1 cellular context compared by ENCODE assay signal in genomic region chr5:43602818-43603534, GRCh38.
A peak's percentile ranks its signal among the peaks of the same experiment; 100 is the strongest.
TF ChIP-seq lines count a peak whose summit lies in the region.

Gene NNT, plus strand, starts transcription at chr5:43603180. Its CDS starts 6,016 bp downstream, at chr5:43609196.

TF ChIP-seq in K562, 482 proteins besides CTCF, POLR2A, EP300 and RAD21 (continued from another document and continues in another):
- TF ChIP-seq HMGN3 (IDR thresholded peaks at IDR 0.05; ENCODE audit: borderline replicate concordance, extremely low read depth, insufficient read length, low read depth, low read length): peak; percentile 60
- peak; percentile 96 for TF ChIP-seq PKNOX1 (IDR thresholded peaks at IDR 0.05)
- TF ChIP-seq MEF2D (tag; conservative IDR thresholded peaks at IDR 0.05; ENCODE audit: low read depth): no peak
- 0 out of 2 replicates have a peak, but pooled peaks have one; percentile 20 for TF ChIP-seq TCF3 (CRISPR knock-in tag; IDR thresholded peaks at IDR 0.05)
- no peak for TF ChIP-seq SNRNP70 (optimal IDR thresholded peaks at IDR 0.05; ENCODE audit: low read depth, low read length)
- no peak for TF ChIP-seq HOMEZ (CRISPR knock-in tag; IDR thresholded peaks at IDR 0.05)
- TF ChIP-seq, protein P1, sequence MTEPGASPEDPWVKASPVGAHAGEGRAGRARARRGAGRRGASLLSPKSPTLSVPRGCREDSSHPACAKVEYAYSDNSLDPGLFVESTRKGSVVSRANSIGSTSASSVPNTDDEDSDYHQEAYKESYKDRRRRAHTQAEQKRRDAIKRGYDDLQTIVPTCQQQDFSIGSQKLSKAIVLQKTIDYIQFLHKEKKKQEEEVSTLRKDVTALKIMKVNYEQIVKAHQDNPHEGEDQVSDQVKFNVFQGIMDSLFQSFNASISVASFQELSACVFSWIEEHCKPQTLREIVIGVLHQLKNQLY (CRISPR knock-in tag; conservative IDR thresholded peaks at IDR 0.05): 0 out of 4 replicates have a peak, but pooled peaks of 1 of the 2 experiments have one; percentile 34
- no peak for TF ChIP-seq PPARD (CRISPR knock-in tag; IDR thresholded peaks at IDR 0.05)
- TF ChIP-seq ZFX (CRISPR knock-in tag; IDR thresholded peaks at IDR 0.05): peak; percentile 95
- no peak for TF ChIP-seq ELK1 (CRISPR knock-in tag; IDR thresholded peaks at IDR 0.05)
- no peak for TF ChIP-seq OTX1 (CRISPR knock-in tag; IDR thresholded peaks at IDR 0.05)
- no peak for TF ChIP-seq ZNF41 (CRISPR knock-in tag; conservative IDR thresholded peaks at IDR 0.05)
- TF ChIP-seq RBM15 (IDR thresholded peaks at IDR 0.05; ENCODE audit: insufficient read depth, low read length): no peak
- TF ChIP-seq MEIS2 (IDR thresholded peaks at IDR 0.05; ENCODE audit: partially characterized antibody): peak; percentile 55
- TF ChIP-seq TAF1 (IDR thresholded peaks at IDR 0.05; ENCODE audit: control insufficient read depth, extremely low read depth, insufficient read depth, low read length, severe bottlenecking): peak; percentile 19
- TF ChIP-seq SAP30 (IDR thresholded peaks at IDR 0.05; ENCODE audit: borderline replicate concordance, insufficient read depth, low read depth, low read length, poor library complexity, severe bottlenecking): peak; percentile 90
- no peak for TF ChIP-seq NELFE (IDR thresholded peaks at IDR 0.05; ENCODE audit: insufficient read depth, insufficient read length)
- TF ChIP-seq U2AF1 (optimal IDR thresholded peaks at IDR 0.05; ENCODE audit: low read depth, low read length): no peak
- TF ChIP-seq SMAD3 (CRISPR knock-in tag; conservative IDR thresholded peaks at IDR 0.05): no peak
- TF ChIP-seq LCOR (CRISPR knock-in tag; IDR thresholded peaks at IDR 0.05): peak; percentile 60; the same call in 1 of the 2 replicates
- no peak for TF ChIP-seq GABPB2 (CRISPR knock-in tag; conservative IDR thresholded peaks at IDR 0.05)
- TF ChIP-seq NFIX (CRISPR knock-in tag; IDR thresholded peaks at IDR 0.05; ENCODE audit: low read depth): no peak
- no peak for TF ChIP-seq BMI1 (IDR thresholded peaks at IDR 0.05; ENCODE audit: low read length)
- TF ChIP-seq SMARCA4 (IDR thresholded peaks at IDR 0.05): no peak
- TF ChIP-seq ESRRA (IDR thresholded peaks at IDR 0.05; ENCODE audit: borderline replicate concordance, low read depth): no peak; the same call in 1 of the 2 replicates
- TF ChIP-seq ZNF274 (IDR thresholded peaks at IDR 0.05; ENCODE audit: borderline replicate concordance, low read depth, low read length): no peak
- TF ChIP-seq ZNF785 (CRISPR knock-in tag; IDR thresholded peaks at IDR 0.05): no peak
- TF ChIP-seq, protein P2, sequence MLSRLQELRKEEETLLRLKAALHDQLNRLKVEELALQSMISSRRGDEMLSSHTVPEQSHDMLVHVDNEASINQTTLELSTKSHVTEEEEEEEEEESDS (CRISPR knock-in tag; IDR thresholded peaks at IDR 0.05): no peak
- TF ChIP-seq CHD4 (IDR thresholded peaks at IDR 0.05; ENCODE audit: insufficient read depth, insufficient replicate concordance, low read depth, low read length, poor library complexity, severe bottlenecking): peak; percentile 34
- no peak for TF ChIP-seq ZFP91 (CRISPR knock-in tag; IDR thresholded peaks at IDR 0.05)
- no peak for TF ChIP-seq RBM17 (IDR thresholded peaks at IDR 0.05; ENCODE audit: borderline replicate concordance, low read depth, low read length)
- TF ChIP-seq, protein P3, sequence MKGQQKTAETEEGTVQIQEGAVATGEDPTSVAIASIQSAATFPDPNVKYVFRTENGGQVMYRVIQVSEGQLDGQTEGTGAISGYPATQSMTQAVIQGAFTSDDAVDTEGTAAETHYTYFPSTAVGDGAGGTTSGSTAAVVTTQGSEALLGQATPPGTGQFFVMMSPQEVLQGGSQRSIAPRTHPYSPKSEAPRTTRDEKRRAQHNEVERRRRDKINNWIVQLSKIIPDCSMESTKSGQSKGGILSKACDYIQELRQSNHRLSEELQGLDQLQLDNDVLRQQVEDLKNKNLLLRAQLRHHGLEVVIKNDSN (CRISPR knock-in tag; IDR thresholded peaks at IDR 0.05): peak; percentile 90
- peak; percentile 12; the same call in 1 of the 2 replicates for TF ChIP-seq ZBTB9 (CRISPR knock-in tag; IDR thresholded peaks at IDR 0.05)
- no peak for TF ChIP-seq RBM25 (IDR thresholded peaks at IDR 0.05; ENCODE audit: low read depth, low read length, severe bottlenecking)
- no peak for TF ChIP-seq ZNF217 (CRISPR knock-in tag; IDR thresholded peaks at IDR 0.05)
- TF ChIP-seq ARID3B (CRISPR knock-in tag; IDR thresholded peaks at IDR 0.05; ENCODE audit: borderline replicate concordance): 0 out of 2 replicates have a peak, but pooled peaks have one; percentile 42
- peak; percentile 91 for TF ChIP-seq MYC (IDR thresholded peaks at IDR 0.05; ENCODE audit: low read depth, low read length)
- no peak; the same call in 1 of the 2 replicates for TF ChIP-seq MYC (CRISPR knock-in tag; IDR thresholded peaks at IDR 0.05; ENCODE audit: borderline replicate concordance, low read depth)
- TF ChIP-seq SLC30A9 (CRISPR knock-in tag; IDR thresholded peaks at IDR 0.05): no peak
- TF ChIP-seq, protein P4, sequence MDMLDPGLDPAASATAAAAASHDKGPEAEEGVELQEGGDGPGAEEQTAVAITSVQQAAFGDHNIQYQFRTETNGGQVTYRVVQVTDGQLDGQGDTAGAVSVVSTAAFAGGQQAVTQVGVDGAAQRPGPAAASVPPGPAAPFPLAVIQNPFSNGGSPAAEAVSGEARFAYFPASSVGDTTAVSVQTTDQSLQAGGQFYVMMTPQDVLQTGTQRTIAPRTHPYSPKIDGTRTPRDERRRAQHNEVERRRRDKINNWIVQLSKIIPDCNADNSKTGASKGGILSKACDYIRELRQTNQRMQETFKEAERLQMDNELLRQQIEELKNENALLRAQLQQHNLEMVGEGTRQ (CRISPR knock-in tag; IDR thresholded peaks at IDR 0.05): peak; percentile 93
- no peak for TF ChIP-seq NFYB (IDR thresholded peaks at IDR 0.05; ENCODE audit: extremely low read depth, insufficient read length)
- TF ChIP-seq CC2D1A (IDR thresholded peaks at IDR 0.05): peak; percentile 46; the same call in 1 of the 2 replicates
- TF ChIP-seq NRF1 (conservative IDR thresholded peaks at IDR 0.05 in 1 of 2, IDR thresholded peaks at IDR 0.05 in 1 of 2): peak in 1 of 2 experiments; percentile 10; a peak in 1 of 4 replicates
- TF ChIP-seq TRIM24 (IDR thresholded peaks at IDR 0.05): no peak
- TF ChIP-seq GMEB1 (CRISPR knock-in tag; IDR thresholded peaks at IDR 0.05): peak; percentile 34; the same call in 1 of the 2 replicates
- TF ChIP-seq ZBTB17 (CRISPR knock-in tag; IDR thresholded peaks at IDR 0.05): no peak
- TF ChIP-seq SRSF3 (IDR thresholded peaks at IDR 0.05; ENCODE audit: insufficient read depth, low read length): no peak
- TF ChIP-seq ERF (CRISPR knock-in tag; IDR thresholded peaks at IDR 0.05): peak; percentile 20; the same call in 1 of the 2 replicates
- TF ChIP-seq RB1 (IDR thresholded peaks at IDR 0.05; ENCODE audit: low read depth): 0 out of 2 replicates have a peak, but pooled peaks have one; percentile 52
- peak; percentile 53; the same call in 1 of the 2 replicates for TF ChIP-seq KAT7 (CRISPR knock-in tag; IDR thresholded peaks at IDR 0.05; ENCODE audit: borderline replicate concordance)
- TF ChIP-seq TAF9B (IDR thresholded peaks at IDR 0.05; ENCODE audit: partially characterized antibody): peak; percentile 24
- TF ChIP-seq FOXJ2 (tag; IDR thresholded peaks at IDR 0.05): no peak
- no peak for TF ChIP-seq HMGXB4 (CRISPR knock-in tag; IDR thresholded peaks at IDR 0.05)
- peak; percentile 72 for TF ChIP-seq GABPA (tag; conservative IDR thresholded peaks at IDR 0.05; ENCODE audit: low read depth)
- peak; percentile 69; the same call in 1 of the 2 replicates for TF ChIP-seq HNRNPL (IDR thresholded peaks at IDR 0.05; ENCODE audit: low read depth, low read length)
- peak; percentile 61 for TF ChIP-seq GABPB1 (CRISPR knock-in tag; IDR thresholded peaks at IDR 0.05)
